In the genomic region with DNA sequence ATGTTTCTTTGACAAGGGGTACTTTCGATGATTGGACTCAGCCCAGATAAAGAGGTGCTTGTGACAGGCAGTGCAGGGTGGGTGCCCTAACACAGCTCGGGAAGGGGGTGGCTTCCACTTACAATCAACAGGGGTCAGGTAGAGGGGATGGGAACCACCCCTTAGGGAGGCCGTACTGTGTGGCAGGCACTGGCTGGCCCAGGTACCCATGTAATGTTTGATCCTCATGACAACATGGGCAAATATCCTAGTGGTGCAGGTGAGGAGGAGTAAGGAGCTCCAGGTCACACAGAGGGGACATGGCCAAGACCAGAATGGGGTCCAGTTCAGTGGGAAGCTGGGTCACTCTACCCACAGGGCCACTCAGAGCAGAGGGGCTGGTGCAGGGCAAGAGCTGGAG, we compare ENCODE assay signal across 1 cellular context.
TF ChIP-seq lines count a peak whose summit lies in the region.

No MANE protein-coding gene starts in this region.

TF ChIP-seq in HepG2, 621 proteins besides CTCF, POLR2A, EP300 and RAD21:
- no peak for TF ChIP-seq BCL6 (CRISPR knock-in tag; IDR thresholded peaks at IDR 0.05)
- 0 out of 2 replicates have a peak, but pooled peaks have one; percentile 36 for TF ChIP-seq ZNF563 (CRISPR knock-in tag; IDR thresholded peaks at IDR 0.05)
